Comparison of ENCODE assay signal across 22 cellular contexts in genomic region chr12:131507881-131508280, GRCh38.
"Had no signal": no experiment of that assay in that cellular context is flagged by ENCODE, and none has a peak within 500 bp of the region (broad histone marks: within the 10 kb centered on the region; RNA-seq: fewer than 3 reads in every experiment).

No MANE protein-coding gene starts in this region.

- H3K36me3 ChIP-seq: heart right ventricle, right lobe of liver, tibial nerve, upper lobe of right lung had no signal

- H3K4me3 ChIP-seq: dorsolateral prefrontal cortex, heart right ventricle, lung, psoas muscle, right lobe of liver, tibial nerve, upper lobe of right lung had no signal

- H3K4me1 ChIP-seq: parathyroid adenoma, psoas muscle, right lobe of liver, tibial nerve, upper lobe of right lung had no signal

- DNase-seq: cortex of kidney; dorsolateral prefrontal cortex; effector CD8-positive, alpha-beta T cell; heart right ventricle; hypothalamus; left ventricle myocardium superior; mesenchymal stem cell; naive thymus-derived CD4-positive, alpha-beta T cell; nephron progenitor cell; psoas muscle; retina; right lobe of liver; stimulated activated CD4-positive, alpha-beta T cell treated with anti-CD3 and anti-CD28 coated beads, Interleukin-15, amount 100 ng/mL, for 24 hours; stimulated activated CD4-positive, alpha-beta T cell treated with anti-CD3 and anti-CD28 coated beads, Interleukin-1b, Interleukin-23, amount 100 ng/mL, for 48 hours; stimulated activated CD4-positive, alpha-beta T cell treated with anti-CD3 and anti-CD28 coated beads, Interleukin-4, amount 100 ng/mL, for 24 hours; upper lobe of right lung had no signal

- H3K27me3 ChIP-seq: dorsolateral prefrontal cortex, right lobe of liver, tibial nerve, upper lobe of right lung had no signal

- ATAC-seq: heart right ventricle; left ventricle myocardium superior; naive thymus-derived CD4-positive, alpha-beta T cell; psoas muscle; right lobe of liver; stimulated activated memory B cell treated with anti-CD40 and anti-IgM and Interleukin-4, amounts not matched to agents 10 μg/mL and 1 μg/mL and 100 μg/mL, for 72 hours; upper lobe of right lung had no signal

- H3K9me3 ChIP-seq: psoas muscle, right lobe of liver, upper lobe of right lung had no signal

- H3K27ac ChIP-seq: dorsolateral prefrontal cortex, heart right ventricle, parathyroid adenoma, psoas muscle, right lobe of liver, tibial nerve, upper lobe of right lung had no signal

- FAIRE-seq: frontal cortex, keratinocyte had no signal
